In the genomic region with DNA sequence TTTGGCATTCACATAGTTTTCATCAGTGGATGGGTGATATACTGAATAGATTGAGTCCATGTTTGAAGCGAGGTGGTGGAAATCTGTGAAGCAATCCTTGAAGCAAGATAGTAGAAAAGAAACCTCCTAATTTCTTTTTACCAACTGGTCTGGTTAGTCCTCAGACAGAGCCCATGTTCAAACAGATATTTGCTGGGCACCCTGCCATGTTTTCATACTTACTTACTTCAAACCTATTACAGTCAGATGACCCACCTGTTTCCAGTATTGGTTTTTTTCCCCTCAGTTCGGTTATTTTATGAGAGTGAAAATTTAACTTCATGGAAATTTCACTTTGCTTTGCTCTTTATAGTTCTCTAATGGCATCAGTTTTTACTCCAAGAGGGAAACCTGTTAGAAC, we compare ENCODE assay signal across 2 cellular contexts.
TF ChIP-seq lines count a peak whose summit lies in the region.

No MANE protein-coding gene starts in this region.

TF ChIP-seq in liver, 16 proteins besides CTCF, POLR2A, EP300 and RAD21:
- TF ChIP-seq EGR1 (IDR thresholded peaks at IDR 0.05; ENCODE audit: low read depth in 2 of 2) (no peak), YY1 (IDR thresholded peaks at IDR 0.05) (peak; percentile 25), SP1 (IDR thresholded peaks at IDR 0.05) (no peak), FOXA1 (IDR thresholded peaks at IDR 0.05) (no peak)
TF ChIP-seq in liver: peak in this region for 1.

TF ChIP-seq in HepG2, 621 proteins besides CTCF, POLR2A, EP300 and RAD21:
- no peak for TF ChIP-seq PAF1 (CRISPR knock-in tag; IDR thresholded peaks at IDR 0.05)
- TF ChIP-seq ZNF713 (CRISPR knock-in tag; IDR thresholded peaks at IDR 0.05) = no peak
- TF ChIP-seq SIX4 (CRISPR knock-in tag; IDR thresholded peaks at IDR 0.05) = no peak
- no peak for TF ChIP-seq NFIB (CRISPR knock-in tag; IDR thresholded peaks at IDR 0.05; ENCODE audit: borderline replicate concordance)
- no peak for TF ChIP-seq NKX3-1 (CRISPR knock-in tag; IDR thresholded peaks at IDR 0.05)
- TF ChIP-seq SNAI1 (CRISPR knock-in tag; IDR thresholded peaks at IDR 0.05; ENCODE audit: borderline replicate concordance) = no peak
- TF ChIP-seq ZNF235 (CRISPR knock-in tag; IDR thresholded peaks at IDR 0.05; ENCODE audit: borderline replicate concordance) = no peak
- TF ChIP-seq, protein P1, sequence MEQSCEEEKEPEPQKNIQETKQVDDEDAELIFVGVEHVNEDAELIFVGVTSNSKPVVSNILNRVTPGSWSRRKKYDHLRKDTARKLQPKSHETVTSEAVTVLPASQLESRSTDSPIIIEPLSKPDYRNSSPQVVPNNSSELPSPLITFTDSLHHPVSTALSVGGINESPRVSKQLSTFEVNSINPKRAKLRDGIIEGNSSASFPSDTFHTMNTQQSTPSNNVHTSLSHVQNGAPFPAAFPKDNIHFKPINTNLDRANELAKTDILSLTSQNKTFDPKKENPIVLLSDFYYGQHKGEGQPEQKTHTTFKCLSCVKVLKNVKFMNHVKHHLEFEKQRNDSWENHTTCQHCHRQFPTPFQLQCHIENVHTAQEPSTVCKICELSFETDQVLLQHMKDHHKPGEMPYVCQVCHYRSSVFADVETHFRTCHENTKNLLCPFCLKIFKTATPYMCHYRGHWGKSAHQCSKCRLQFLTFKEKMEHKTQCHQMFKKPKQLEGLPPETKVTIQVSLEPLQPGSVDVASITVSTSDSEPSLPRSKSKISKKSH (CRISPR knock-in tag; IDR thresholded peaks at IDR 0.05; ENCODE audit: borderline replicate concordance) = no peak
- TF ChIP-seq ZSCAN22 (CRISPR knock-in tag; IDR thresholded peaks at IDR 0.05) = no peak
- no peak for TF ChIP-seq ZNF660 (CRISPR knock-in tag; IDR thresholded peaks at IDR 0.05; ENCODE audit: borderline replicate concordance, low read depth)
- TF ChIP-seq MED1 (CRISPR knock-in tag; IDR thresholded peaks at IDR 0.05) = no peak
- TF ChIP-seq REPIN1 (CRISPR knock-in tag; IDR thresholded peaks at IDR 0.05; ENCODE audit: borderline replicate concordance, low read depth) = no peak
- no peak for TF ChIP-seq TBX3 (IDR thresholded peaks at IDR 0.05; ENCODE audit: borderline replicate concordance)
- no peak for TF ChIP-seq ZNF773 (CRISPR knock-in tag; IDR thresholded peaks at IDR 0.05; ENCODE audit: borderline replicate concordance)
- no peak for TF ChIP-seq ZNF143 (CRISPR knock-in tag; IDR thresholded peaks at IDR 0.05)
- no peak for TF ChIP-seq ZNF724P (CRISPR knock-in tag; IDR thresholded peaks at IDR 0.05; ENCODE audit: borderline replicate concordance)
